Comparison of ENCODE assay signal across 9 cellular contexts in the genomic region with DNA sequence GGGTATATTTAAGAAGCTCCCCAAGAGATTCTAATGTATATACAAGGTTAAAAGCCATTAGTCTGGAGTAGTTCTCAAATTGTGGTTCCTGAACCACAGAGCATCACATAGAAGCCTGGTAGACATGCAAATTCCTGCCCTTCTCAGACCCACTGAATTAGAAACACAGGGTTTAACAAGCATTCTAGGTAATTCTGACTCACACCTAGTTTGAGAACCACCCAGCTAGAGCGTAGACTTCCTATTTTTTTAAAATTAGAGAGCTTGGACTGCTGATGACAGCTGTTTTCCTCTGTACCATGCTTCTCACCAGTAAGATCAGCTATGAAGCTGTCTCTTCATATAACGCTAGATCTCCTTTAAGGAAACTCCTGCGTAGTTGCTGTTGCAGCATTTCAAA. TPM values are rescaled to one million over a fixed set of nuclear protein-coding genes. Genes with fewer than 3 reads are reported as not detected.
DNase-seq lines count a peak whose midpoint lies in the region; ATAC-seq and TF ChIP-seq lines count a peak whose summit lies in the region.
"Had no signal": no experiment of that assay in that cellular context is flagged by ENCODE, and none has a peak within 500 bp of the region (broad histone marks: within the 10 kb centered on the region; RNA-seq: fewer than 3 reads in every experiment).

No MANE protein-coding gene starts in this region.

- peak overlapping the region in 1 of 3 donors; percentile 43 for H3K27ac ChIP-seq in right lobe of liver

- no peak overlapping the region for H3K4me3 Mint-ChIP-seq in MCF 10A (ENCODE audit: unreplicated experiment)

- H3K4me1 Mint-ChIP-seq in MCF 10A (ENCODE audit: insufficient read depth, unreplicated experiment): no peaks in the 10 kb centered on the region

- no peaks in the 10 kb centered on the region for H3K27me3 Mint-ChIP-seq in MCF 10A (ENCODE audit: insufficient read depth, unreplicated experiment)

- POLR2A ChIA-PET in MCF 10A (lab: Yijun Ruan, JAX): no interaction called here

- no peak overlapping the region for H3K4me3 ChIP-seq in right lobe of liver
- H3K4me3 ChIP-seq: K562 had no signal

- no peaks in the 10 kb centered on the region for H3K27me3 ChIP-seq in right lobe of liver

- peaks cover 0 to 10% (median 4%) of the 10 kb centered on the region in 4 donors for H3K36me3 ChIP-seq in right lobe of liver

- peaks cover 0 to 3% (median 0%) of the 10 kb centered on the region in 4 donors for H3K4me1 ChIP-seq in right lobe of liver

- H3K36me3 Mint-ChIP-seq in MCF 10A (ENCODE audit: insufficient read depth, unreplicated experiment): peaks cover 19% of the 10 kb centered on the region

- TF ChIP-seq CTCF in right lobe of liver (IDR thresholded peaks at IDR 0.05) (no peak), MCF 10A (IDR thresholded peaks at IDR 0.05; ENCODE audit: unreplicated experiment) (no peak)

- H3K9me3 Mint-ChIP-seq in MCF 10A (ENCODE audit: unreplicated experiment): no peaks in the 10 kb centered on the region

- intact Hi-C loops in right lobe of liver (cut with DNase I): no loop called here
- intact Hi-C loops in MCF 10A (cut with micrococcal nuclease): no loop called here

- BruUV-seq in MCF 10A (replicated peaks; lab: Mats Ljungman, UMichigan): no TSS peak

- CTCF ChIA-PET in MCF 10A (lab: Yijun Ruan, JAX): interaction anchor here (0.7 kb wide), 1 partner anchor 717 kb away, joined by 4 read pairs; no protein-coding TSS in a partner anchor

- no peak for TF ChIP-seq POLR2A in GM18505 (IDR thresholded peaks at IDR 0.05; ENCODE audit: borderline replicate concordance, extremely low read depth, insufficient read depth, insufficient read length)
- no peak for TF ChIP-seq POLR2A in right lobe of liver (IDR thresholded peaks at IDR 0.05)

- no peaks in the 10 kb centered on the region for H3K9me3 ChIP-seq in right lobe of liver

- ATAC-seq in GM18505 (IDR thresholded peaks at IDR 0.05; ENCODE audit: unreplicated experiment) (peak; percentile 88), GM21529 (IDR thresholded peaks at IDR 0.05; ENCODE audit: unreplicated experiment) (peak; percentile 89), HG03575 (IDR thresholded peaks at IDR 0.05; ENCODE audit: extremely low read depth, insufficient number of reproducible peaks, low FRiP score, unreplicated experiment) (peak; percentile 85), right lobe of liver (peak in 3 of 4 donors; percentile 38 to 52 (median 47))
- ATAC-seq: K562 had no signal

- 35% methylated on average over 2 of the region's 3 CpGs for WGBS in right lobe of liver (ENCODE audit: insufficient coverage, low coverage, low lambda C conversion rate, missing lambda C conversion rate)

- DNase-seq in right lobe of liver (no peak), midbrain (lab: John Stamatoyannopoulos, UW) (no peak), GM03348 (ENCODE audit: low spot score) (no peak), MCF 10A (ENCODE audit: unreplicated experiment) (no peak), NCI-H82 treated with DMSO at 0.1 percent for 48 hours (lab: John Stamatoyannopoulos, UW; ENCODE audit: unreplicated experiment) (no peak)

- no peak overlapping the region for H3K27ac Mint-ChIP-seq in MCF 10A (ENCODE audit: low read depth, unreplicated experiment)

RNA-seq across cellular contexts. Expression of a gene that starts 50.6 kb away (rescaled TPM):
- total RNA-seq in right lobe of liver: 10 to 100 TPM; 22.5 to 36.6 (median 28.2) TPM
- 3.4 and 3.8 TPM in 2 replicates for total RNA-seq in MCF 10A (2022)
